Comparison of ENCODE assay signal across 17 cellular contexts in genomic region chr2:175687465-175687864, GRCh38.
DNase-seq lines count a peak whose midpoint lies in the region; ATAC-seq and TF ChIP-seq lines count a peak whose summit lies in the region.
"Had no signal": no experiment of that assay in that cellular context is flagged by ENCODE, and none has a peak within 500 bp of the region (broad histone marks: within the 10 kb centered on the region; RNA-seq: fewer than 3 reads in every experiment).

No MANE protein-coding gene starts in this region.

- intact Hi-C loops in CD14-positive monocyte (cut with micrococcal nuclease), result loop anchor here (10.0 kb wide), 1 partner anchor 407 kb away; the partner anchor contains the start of genes HOXD12 (in 2 of the 2) and HOXD13 (in 2 of the 2)

- H3K4me3 Mint-ChIP-seq in CD14-positive monocyte, result no peak overlapping the region

- peak; percentile 2 to 64 (median 19) for DNase-seq in NCI-H1417 (lab: John Stamatoyannopoulos, UW)
- DNase-seq in NCI-H1417 treated with DMSO at 0.1 percent for 48 hours (lab: John Stamatoyannopoulos, UW), result no peak
- peak; percentile 60 for DNase-seq in NCI-H2227 (lab: John Stamatoyannopoulos, UW; ENCODE audit: unreplicated experiment)
- DNase-seq in retina, result peak; percentile 42
- no peak for DNase-seq in CD14-positive monocyte (ENCODE audit: low spot score)
- no peak for DNase-seq in kidney glomerular epithelial cell (lab: John Stamatoyannopoulos, UW)
- DNase-seq in SIG-M5 treated with dmso at 0.1 percent for 504 hours (lab: John Stamatoyannopoulos, UW; ENCODE audit: unreplicated experiment), result no peak
- DNase-seq: 8988T, DMS53, GM23248, IMR-90, Kasumi-1, NCI-H187 treated with DMSO at 0.1 percent for 48 hours, NCI-H774, SIG-M5 had no signal

- TF ChIP-seq CTCF in CD14-positive monocyte (IDR thresholded peaks at IDR 0.05), result no peak

- H3K9me3 Mint-ChIP-seq in CD14-positive monocyte, result peaks cover 0 to 3% (median 0%) of the 10 kb centered on the region in 7 donors

- H3K27ac Mint-ChIP-seq in CD14-positive monocyte, result no peak overlapping the region

- ATAC-seq in SK-N-SH treated with all-trans-retinoic acid at 6 μM for 48 hours, result no peak
- ATAC-seq: HCT116 had no signal

- H3K27me3 Mint-ChIP-seq in CD14-positive monocyte (ENCODE audit: low read depth in 3 of 3), result peaks cover 0 to 6% (median 3%) of the 10 kb centered on the region in 3 donors

- H3K4me1 Mint-ChIP-seq in CD14-positive monocyte, result no peaks in the 10 kb centered on the region

- H3K36me3 Mint-ChIP-seq in CD14-positive monocyte, result no peaks in the 10 kb centered on the region

TF ChIP-seq in SK-N-SH treated with all-trans-retinoic acid at 6 μM for 48 hours, 23 proteins besides CTCF, POLR2A, EP300 and RAD21:
- peak; percentile 37; the same call in 1 of the 2 replicates for TF ChIP-seq TCF4 (CRISPR knock-in tag; IDR thresholded peaks at IDR 0.05; ENCODE audit: borderline replicate concordance)
- no peak for TF ChIP-seq ARNTL (CRISPR knock-in tag; IDR thresholded peaks at IDR 0.05; ENCODE audit: borderline replicate concordance, low read depth)

Comparison
In these comparisons a context has a peak if more than half of its experiments do, and no peak if none do; other contexts are left out.
1. DNase-seq: peak in NCI-H1417 (3 of 3), NCI-H2227 (single experiment) and retina (single experiment); none in NCI-H1417 treated with DMSO at 0.1 percent for 48 hours (single experiment), CD14-positive monocyte (single experiment), kidney glomerular epithelial cell (single experiment) and SIG-M5 treated with dmso at 0.1 percent for 504 hours (single experiment).